ENCODE assay signal across 14 cellular contexts in the genomic region with DNA sequence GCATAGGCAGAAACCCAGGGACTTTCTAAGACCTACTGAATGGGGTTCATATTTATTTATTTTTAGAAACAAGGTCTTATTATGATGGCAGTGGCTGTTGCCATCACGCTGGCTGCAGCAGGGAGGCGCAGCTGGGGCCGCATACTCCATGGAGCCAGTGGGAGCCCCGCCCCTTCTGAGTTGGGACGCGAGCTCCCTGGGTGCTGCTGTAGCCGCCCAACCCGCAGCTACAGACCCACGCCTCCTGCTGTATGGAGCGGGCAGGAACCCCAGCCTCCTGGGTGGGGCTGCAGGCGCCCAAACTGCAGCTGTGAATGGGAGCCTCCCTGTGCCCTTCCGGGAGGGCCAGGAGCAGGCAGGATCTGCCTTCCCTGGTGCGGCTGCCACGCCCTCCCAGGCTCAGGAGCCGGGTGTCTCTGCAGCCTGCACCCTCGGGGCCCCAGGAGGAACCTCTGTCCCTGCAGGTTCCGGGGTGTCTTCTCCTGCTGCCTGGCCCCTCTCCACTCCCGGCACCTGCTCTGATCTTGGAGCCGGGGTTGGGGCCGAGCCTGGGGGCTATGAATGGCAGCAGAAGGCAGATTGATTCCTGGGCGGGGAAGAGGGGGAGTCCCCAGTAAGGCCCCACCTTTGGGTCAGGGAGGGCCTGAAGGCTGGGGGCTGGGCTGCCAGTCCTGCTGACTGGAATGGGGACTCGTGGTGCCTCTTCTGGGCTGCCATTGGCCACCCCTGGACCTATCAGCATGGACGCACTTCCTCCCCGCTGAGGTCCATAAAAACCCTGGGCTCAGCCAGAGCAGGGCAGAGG.
DNase-seq lines count a peak whose midpoint lies in the region; TF ChIP-seq lines count a peak whose summit lies in the region.
"Had no signal": no experiment of that assay in that cellular context is flagged by ENCODE, and none has a peak within 500 bp of the region (broad histone marks: within the 10 kb centered on the region; RNA-seq: fewer than 3 reads in every experiment).

No MANE protein-coding gene starts in this region.

- H3K27ac ChIP-seq in endodermal cell (ENCODE audit: low read depth, low read length) (peak overlapping the region; percentile 32), trophoblast cell (ENCODE audit: low read depth, low read length) (no peak overlapping the region), adrenal gland (no peak overlapping the region)
- H3K27ac ChIP-seq: gastrocnemius medialis, spleen had no signal

- H2AFZ ChIP-seq in trophoblast cell (ENCODE audit: insufficient read depth, low read length, poor library complexity), result no peak overlapping the region

- no peak overlapping the region for H3K9ac ChIP-seq in endodermal cell (ENCODE audit: extremely low read depth, low read length, poor library complexity, severe bottlenecking)
- no peak overlapping the region for H3K9ac ChIP-seq in trophoblast cell (ENCODE audit: low read length)

- H3K4me1 ChIP-seq in endodermal cell (ENCODE audit: control insufficient read depth, insufficient read depth, low read length) (no peaks in the 10 kb centered on the region), trophoblast cell (ENCODE audit: control insufficient read depth in 1 of 2, insufficient read depth in 2 of 2, low read length in 2 of 2) (no peaks in the 10 kb centered on the region), adrenal gland (replicated peaks in 1 of 2) (no peaks in the 10 kb centered on the region)
- H3K4me1 ChIP-seq: Caco-2, gastrocnemius medialis, spleen had no signal

- no peak overlapping the region for H2AK5ac ChIP-seq in trophoblast cell (ENCODE audit: low read length)

- no peak overlapping the region for H2BK5ac ChIP-seq in trophoblast cell (ENCODE audit: low read depth, low read length, poor library complexity)

- H3K4me3 ChIP-seq in endodermal cell (ENCODE audit: low read length) (no peak overlapping the region), trophoblast cell (ENCODE audit: low read depth, low read length) (no peak overlapping the region), adrenal gland (no peak overlapping the region)
- H3K4me3 ChIP-seq: gastrocnemius medialis, spleen had no signal

- H3K27me3 Mint-ChIP-seq in endodermal cell (ENCODE audit: insufficient read depth), result peaks cover 4% of the 10 kb centered on the region
- H3K27me3 Mint-ChIP-seq in immature natural killer cell (ENCODE audit: low read depth in 3 of 3), result peaks cover 3 to 9% (median 8%) of the 10 kb centered on the region in 3 donors

- H3K36me3 ChIP-seq in endodermal cell (ENCODE audit: control insufficient read depth, insufficient read depth, low read length) (no peaks in the 10 kb centered on the region), trophoblast cell (ENCODE audit: control insufficient read depth in 1 of 2, insufficient read depth in 2 of 2, low read length in 2 of 2) (no peaks in the 10 kb centered on the region), adrenal gland (replicated peaks in 1 of 2) (no peaks in the 10 kb centered on the region)
- H3K36me3 ChIP-seq: gastrocnemius medialis, spleen had no signal

- WGBS in endodermal cell (ENCODE audit: insufficient coverage in 1 of 2, insufficient read length in 1 of 2), 2 experiments, result 90 to 93% methylated on average over 9 to 24 of the region's 24 CpGs
- WGBS in trophoblast cell (ENCODE audit: extremely low coverage, insufficient coverage, insufficient read length), result no CpG with 5 or more reads among the region's 24 CpGs
- 79 to 96% (median 82%) methylated on average over 12 to 24 of the region's 24 CpGs for WGBS in adrenal gland, 4 donors

- intact Hi-C loops in adrenal gland (cut with DNase I), result no loop called here

- no peak for TF ChIP-seq POLR2A in adrenal gland (IDR thresholded peaks at IDR 0.05)

- TF ChIP-seq CTCF in endodermal cell (conservative IDR thresholded peaks at IDR 0.05) (peak; percentile 60), adrenal gland (IDR thresholded peaks at IDR 0.05) (no peak)

- H3K36me3 Mint-ChIP-seq in endodermal cell (ENCODE audit: low read depth) (no peaks in the 10 kb centered on the region), immature natural killer cell (no peaks in the 10 kb centered on the region)

- no peaks in the 10 kb centered on the region for H3K27me3 ChIP-seq in endodermal cell (ENCODE audit: control insufficient read depth, insufficient read depth, low read length, poor library complexity, severe bottlenecking)
- H3K27me3 ChIP-seq in trophoblast cell (ENCODE audit: insufficient read depth, low read length), result no peaks in the 10 kb centered on the region
- H3K27me3 ChIP-seq in adrenal gland, result no peaks in the 10 kb centered on the region

- H3K9me3 ChIP-seq in endodermal cell (ENCODE audit: control insufficient read depth, low read length) (peaks cover 6% of the 10 kb centered on the region), trophoblast cell (ENCODE audit: insufficient read depth, low read depth, low read length) (peaks cover 4% of the 10 kb centered on the region), adrenal gland (replicated peaks in 1 of 3) (no peaks in the 10 kb centered on the region)
- H3K9me3 ChIP-seq: Caco-2, gastrocnemius medialis, spleen had no signal

- H3K14ac ChIP-seq in trophoblast cell (ENCODE audit: low read length), result no peak overlapping the region

- no peaks in the 10 kb centered on the region for H3K9me3 Mint-ChIP-seq in endodermal cell
- H3K9me3 Mint-ChIP-seq in immature natural killer cell, result no peaks in the 10 kb centered on the region
- H3K9me3 Mint-ChIP-seq: activated T-helper 1 cell treated with anti-CD3 and anti-CD28 coated beads, Interleukin-12 subunit alpha, Interleukin-12 subunit beta, Interleukin-2, Interleukin-4 antibody, amounts not matched to agents 30 ng/mL and 10 ng/mL and 1 ng/mL, durations not matched to agents 14 hours and 24 hours and 36 hours had no signal

- H3K79me2 ChIP-seq in trophoblast cell (ENCODE audit: control insufficient read depth, insufficient read depth, low read length, poor library complexity), result no peaks in the 10 kb centered on the region

- H3K4me2 ChIP-seq in trophoblast cell (ENCODE audit: low read length), result no peak overlapping the region

- no peak overlapping the region for H2BK12ac ChIP-seq in trophoblast cell (ENCODE audit: low read length)

- DNase-seq in DMS 273 (lab: John Stamatoyannopoulos, UW; ENCODE audit: unreplicated experiment) (peak; percentile 66), DMS 273 treated with DMSO at 0.1 percent for 48 hours (lab: John Stamatoyannopoulos, UW) (no peak), NCI-H69 (lab: John Stamatoyannopoulos, UW) (peak; percentile 88), endodermal cell (peak; percentile 86), trophoblast cell (peak; percentile 51 to 65), immature natural killer cell (no peak), NCI-H446 treated with DMSO at 0.1 percent for 48 hours (lab: John Stamatoyannopoulos, UW) (no peak), adrenal gland (no peak)
- DNase-seq: activated CD4-positive, alpha-beta T cell treated with anti-CD3 and anti-CD28 coated beads for 1 hour; Caco-2; gastrocnemius medialis; NCI-H524 treated with DMSO at 0.1 percent for 48 hours; spleen had no signal

- no peaks in the 10 kb centered on the region for H3K79me1 ChIP-seq in trophoblast cell (ENCODE audit: low read length)

- no peak overlapping the region for H3K18ac ChIP-seq in trophoblast cell (ENCODE audit: low read length)

- H4K12ac ChIP-seq in trophoblast cell (ENCODE audit: low read depth, low read length), result no peak overlapping the region

- H3K4ac ChIP-seq in trophoblast cell (ENCODE audit: low read depth, low read length), result no peak overlapping the region

- no peak overlapping the region for H4K91ac ChIP-seq in trophoblast cell (ENCODE audit: low read depth, low read length)

- H3K4me3 Mint-ChIP-seq in endodermal cell, result no peak overlapping the region
- H3K4me3 Mint-ChIP-seq in immature natural killer cell, result no peak overlapping the region
- H3K4me3 Mint-ChIP-seq: activated T-helper 1 cell treated with anti-CD3 and anti-CD28 coated beads, Interleukin-12 subunit alpha, Interleukin-12 subunit beta, Interleukin-2, Interleukin-4 antibody, amounts not matched to agents 30 ng/mL and 10 ng/mL and 1 ng/mL, durations not matched to agents 14 hours and 24 hours and 36 hours had no signal

- H3K27ac Mint-ChIP-seq in endodermal cell (no peak overlapping the region), immature natural killer cell (no peak overlapping the region)
- H3K27ac Mint-ChIP-seq: activated T-helper 1 cell treated with anti-CD3 and anti-CD28 coated beads, Interleukin-12 subunit alpha, Interleukin-12 subunit beta, Interleukin-2, Interleukin-4 antibody, amounts not matched to agents 30 ng/mL and 10 ng/mL and 1 ng/mL, durations not matched to agents 14 hours and 24 hours and 36 hours had no signal

- H4K8ac ChIP-seq in trophoblast cell (ENCODE audit: low read depth, low read length), result no peak overlapping the region

- H3K23ac ChIP-seq in trophoblast cell (ENCODE audit: low read length), result no peak overlapping the region

- no peak overlapping the region for H2BK120ac ChIP-seq in trophoblast cell (ENCODE audit: insufficient read depth, low read length, poor library complexity)

- H3K4me1 Mint-ChIP-seq in endodermal cell (peaks cover 18% of the 10 kb centered on the region), immature natural killer cell (no peaks in the 10 kb centered on the region)

Comparison
In these comparisons a context has a peak if more than half of its experiments do, and no peak if none do; other contexts are left out.
1. DNase-seq: peak in DMS 273 (single experiment), NCI-H69 (single experiment), endodermal cell (single experiment) and trophoblast cell (2 of 2); none in DMS 273 treated with DMSO at 0.1 percent for 48 hours (single experiment), immature natural killer cell (0 of 3), NCI-H446 treated with DMSO at 0.1 percent for 48 hours (single experiment) and adrenal gland (0 of 7).